In genomic region chr1:8873506-8874229, GRCh38 we compare ENCODE assay signal across 8 cellular contexts. TPM values are rescaled to one million over a fixed set of nuclear protein-coding genes. Genes with fewer than 3 reads are reported as not detected.
DNase-seq lines count a peak whose midpoint lies in the region; ATAC-seq and TF ChIP-seq lines count a peak whose summit lies in the region.

No MANE protein-coding gene starts in this region.

- H3K9me3 ChIP-seq in NT2/D1 (ENCODE audit: insufficient read depth, low read length), result no peaks in the 10 kb centered on the region
- H3K9me3 ChIP-seq in muscle layer of colon (ENCODE audit: low read length), result no peaks in the 10 kb centered on the region

- peaks cover 23% of the 10 kb centered on the region for H3K4me1 ChIP-seq in NT2/D1 (ENCODE audit: insufficient read depth, insufficient read length)
- peaks cover 23% of the 10 kb centered on the region for H3K4me1 ChIP-seq in muscle layer of colon (ENCODE audit: insufficient read depth, low read length)

- H3K27me3 ChIP-seq in NT2/D1 (ENCODE audit: insufficient read depth, insufficient read length) (no peaks in the 10 kb centered on the region), muscle layer of colon (ENCODE audit: control insufficient read depth in 1 of 2, insufficient read depth in 2 of 2, low read length in 2 of 2) (no peaks in the 10 kb centered on the region)

- H3K36me3 ChIP-seq in NT2/D1 (ENCODE audit: insufficient read depth, insufficient read length, low read length) (peaks cover 80% of the 10 kb centered on the region), muscle layer of colon (ENCODE audit: insufficient read depth, low read length) (peaks cover 51% of the 10 kb centered on the region)

- peak overlapping the region; percentile 46 for H3K27ac ChIP-seq in muscle layer of colon (ENCODE audit: low read depth, low read length)

- H3K9ac ChIP-seq in NT2/D1 (ENCODE audit: insufficient read length, low read depth), result peak overlapping the region; percentile 56
- H3K9ac ChIP-seq in muscle layer of colon (ENCODE audit: low read length), result no peak overlapping the region

- ATAC-seq in GM19455 (IDR thresholded peaks at IDR 0.05; ENCODE audit: unreplicated experiment), result no peak

- H3K4me3 ChIP-seq in NT2/D1 (ENCODE audit: insufficient read length, low read depth) (peak overlapping the region; percentile 32), epithelial cell of proximal tubule (ENCODE audit: low read depth, low read length) (peak overlapping the region; percentile 46), muscle layer of colon (ENCODE audit: low read depth in 1 of 2, low read length in 2 of 2) (no peak overlapping the region)

- peak; percentile 100 for DNase-seq in Daoy (ENCODE audit: low read depth)
- peak; percentile 89 for DNase-seq in NT2/D1 (ENCODE audit: low read depth, low spot score)
- peak; percentile 61 for DNase-seq in activated T-cell treated with anti-CD3 and anti-CD28 coated beads for 1 hour (ENCODE audit: low read depth)
- DNase-seq in epithelial cell of proximal tubule (ENCODE audit: low read depth), result peak; percentile 92
- DNase-seq in stimulated activated CD8-positive, alpha-beta memory T cell treated with anti-CD3 and anti-CD28 coated beads, Interleukin-7, amount 100 ng/mL, for 24 hours (ENCODE audit: low read depth), result peak; percentile 66
- no peak for DNase-seq in SHP77 treated with DMSO at 0.1 percent for 48 hours (lab: John Stamatoyannopoulos, UW)

- TF ChIP-seq CTCF in epithelial cell of proximal tubule (conservative IDR thresholded peaks at IDR 0.05; ENCODE audit: low read depth, low read length), result no peak

RNA-seq across cellular contexts. Expression of gene ENO1, which starts 4.8 kb away (rescaled TPM):
- 3,733 and 4,039 TPM in 2 replicates for total RNA-seq in Daoy (2014; rRNA removed; shearing (Covaris generic))
- 2,577 and 2,907 TPM in 2 replicates for total RNA-seq in epithelial cell of proximal tubule

RNA-seq across cellular contexts. Expression of gene RERE, which starts 56.2 kb away (rescaled TPM):
- 14.9 and 33.6 TPM in 2 replicates for total RNA-seq in Daoy (2014; rRNA removed; shearing (Covaris generic))
- 18.0 and 30.0 TPM in 2 replicates for total RNA-seq in epithelial cell of proximal tubule

Comparison
In these comparisons a context has a peak if more than half of its experiments do, and no peak if none do; other contexts are left out.
1. H3K4me3 ChIP-seq: peak in NT2/D1 (single experiment) and epithelial cell of proximal tubule (single experiment); none in muscle layer of colon (0 of 2).